Comparison of ENCODE assay signal across 14 cellular contexts in genomic region chr4:4851906-4852305, GRCh38. TPM values are rescaled to one million over a fixed set of nuclear protein-coding genes. Genes with fewer than 3 reads are reported as not detected.
"Had no signal": no experiment of that assay in that cellular context is flagged by ENCODE, and none has a peak within 500 bp of the region (broad histone marks: within the 10 kb centered on the region; RNA-seq: fewer than 3 reads in every experiment).

No MANE protein-coding gene starts in this region.

- DNase-seq: activated CD4-positive, alpha-beta T cell treated with anti-CD3 and anti-CD28 coated beads for 1 hour; activated naive CD4-positive, alpha-beta T cell; anterior cingulate cortex; central memory CD4-positive, alpha-beta T cell; erythroblast; left ventricle myocardium superior; stimulated activated CD4-positive, alpha-beta T cell treated with anti-CD3 and anti-CD28 coated beads, Interleukin-15, amount 100 ng/mL, for 24 hours; stimulated activated CD4-positive, alpha-beta T cell treated with anti-CD3 and anti-CD28 coated beads, Interleukin-2, amount 100 ng/mL, for 48 hours; WERI-Rb-1 had no signal

- H3K9me3 ChIP-seq: tibial nerve had no signal

- H3K36me3 ChIP-seq: brain microvascular endothelial cell, tibial nerve, WERI-Rb-1 had no signal

- H3K27ac ChIP-seq: tibial nerve, WERI-Rb-1 had no signal

RNA-seq across cellular contexts. Expression of gene MSX1, which starts 7.6 kb away (rescaled TPM):
- total RNA-seq: activated naive CD8-positive, alpha-beta T cell treated with anti-CD3 and anti-CD28 coated beads, Interleukin-2, amount 10 ng/mL, durations not matched to agents 7 days and 5 days; naive thymus-derived CD8-positive, alpha-beta T cell; T-helper 2 cell treated with Interferon-gamma antibody and Interleukin-4, amounts not matched to agents 100 ng/mL and 5 ng/mL, for 36 hours had no signal
- polyA plus RNA-seq: naive thymus-derived CD8-positive, alpha-beta T cell had no signal
